In the genomic region with DNA sequence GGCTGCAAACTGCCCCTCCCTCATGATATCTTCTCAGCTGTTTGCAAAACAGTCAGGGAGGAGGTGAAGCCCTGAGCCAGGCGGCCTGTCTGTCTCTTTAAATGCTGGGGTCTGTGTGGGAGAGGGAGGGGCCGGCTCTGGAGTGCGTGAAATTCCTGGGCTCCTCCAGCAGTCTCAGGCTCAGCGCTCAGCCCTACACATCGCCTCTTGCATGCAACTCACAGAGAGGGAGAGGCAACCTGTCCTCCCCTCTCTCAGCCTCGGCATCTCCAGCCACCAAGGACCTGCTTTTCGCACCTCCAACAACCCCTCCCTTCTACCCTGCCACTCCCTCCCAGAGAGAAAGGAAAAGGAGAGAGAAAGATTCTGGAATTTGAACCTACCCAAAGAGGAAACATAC, we compare ENCODE assay signal across 10 cellular contexts. TPM values are rescaled to one million over a fixed set of nuclear protein-coding genes. Genes with fewer than 3 reads are reported as not detected.
DNase-seq lines count a peak whose midpoint lies in the region; ATAC-seq and TF ChIP-seq lines count a peak whose summit lies in the region.
"Had no signal": no experiment of that assay in that cellular context is flagged by ENCODE, and none has a peak within 500 bp of the region (broad histone marks: within the 10 kb centered on the region; RNA-seq: fewer than 3 reads in every experiment).

A gene (plus strand): TSS at position 171 of the 400 bp plus-strand sequence. CDS start 72,721 bp downstream, outside the sequence.

- H3K14ac ChIP-seq in H9 (ENCODE audit: insufficient read depth, low read length): no peak within 1 kb of the TSS; the same call in 1 of the 2 replicates

- peaks cover 3% of the 10 kb centered on the region for H3K23me2 ChIP-seq in H9 (ENCODE audit: insufficient read length, low read depth, low read length, poor library complexity, severe bottlenecking)

- no peaks in the 10 kb centered on the region for H3K27me3 ChIP-seq in H9 (ENCODE audit: insufficient read depth, low read length)

- H3K9me3 ChIP-seq in H9 (ENCODE audit: control insufficient read depth, low read depth, low read length): no peaks in the 10 kb centered on the region

- H3K27ac Mint-ChIP-seq in H9: peak within 1 kb of the TSS in 1 of 3 experiments; percentile 69; a peak in 4 of 7 replicates
- no peak within 1 kb of the TSS for H3K27ac Mint-ChIP-seq in activated naive CD8-positive, alpha-beta T cell treated with anti-CD3 and anti-CD28 coated beads, Interleukin-2, amount 50 U/mL, for 24 hours
- H3K27ac Mint-ChIP-seq: activated T-helper 1 cell treated with anti-CD3 and anti-CD28 coated beads, Interleukin-12 subunit alpha, Interleukin-12 subunit beta, Interleukin-2, Interleukin-4 antibody, amounts not matched to agents 30 ng/mL and 10 ng/mL and 1 ng/mL, durations not matched to agents 14 hours and 24 hours and 36 hours had no signal

- H2BK120ac ChIP-seq in H9 (ENCODE audit: low read depth, low read length, poor library complexity, severe bottlenecking): no peak within 1 kb of the TSS

- no peak within 1 kb of the TSS for H2BK20ac ChIP-seq in H9 (ENCODE audit: low read depth, low read length, poor library complexity, severe bottlenecking)

- no peak within 1 kb of the TSS for H3K23ac ChIP-seq in H9 (ENCODE audit: insufficient read length, low read depth, low read length)

- no peaks in the 10 kb centered on the region for H3K36me3 Mint-ChIP-seq in H9 (ENCODE audit: insufficient read depth in 1 of 3, low read depth in 3 of 3)
- no peaks in the 10 kb centered on the region for H3K36me3 Mint-ChIP-seq in activated naive CD8-positive, alpha-beta T cell treated with anti-CD3 and anti-CD28 coated beads, Interleukin-2, amount 50 U/mL, for 24 hours (ENCODE audit: low read depth)

- H4K5ac ChIP-seq in H9 (ENCODE audit: insufficient read length, low read depth, low read length): no peak within 1 kb of the TSS

- H3K4me1 ChIP-seq in H9 (ENCODE audit: insufficient read depth, low read length): peaks cover 3% of the 10 kb centered on the region; the same call in 1 of the 2 replicates

- no peak within 1 kb of the TSS for H4K91ac ChIP-seq in H9 (ENCODE audit: insufficient read length, low read depth, low read length)

- H3K18ac ChIP-seq in H9 (ENCODE audit: insufficient read length, low read depth, low read length): no peak within 1 kb of the TSS

- no peak for ATAC-seq in GM19397 (IDR thresholded peaks at IDR 0.05; ENCODE audit: unreplicated experiment)
- ATAC-seq in activated naive CD8-positive, alpha-beta T cell treated with anti-CD3 and anti-CD28 coated beads, Interleukin-2, amount 50 U/mL, for 24 hours: no peak

- H3T11ph ChIP-seq in H9 (ENCODE audit: low read length): no peak within 1 kb of the TSS

- TF ChIP-seq CTCF in H9 (conservative IDR thresholded peaks at IDR 0.05): no peak

- peak within 1 kb of the TSS; percentile 30 for H3K4me3 ChIP-seq in iPS-11a (ENCODE audit: low read depth, low read length)

- no peak within 1 kb of the TSS for H3K9ac ChIP-seq in H9 (ENCODE audit: extremely low read depth, insufficient read length, low read length)

- H3K4me1 Mint-ChIP-seq in H9: peaks cover 14 to 23% of the 10 kb centered on the region in 2 experiments
- no peaks in the 10 kb centered on the region for H3K4me1 Mint-ChIP-seq in activated naive CD8-positive, alpha-beta T cell treated with anti-CD3 and anti-CD28 coated beads, Interleukin-2, amount 50 U/mL, for 24 hours

- H4K8ac ChIP-seq in H9 (replicated peaks; ENCODE audit: insufficient read length, low read depth, low read length): no peak within 1 kb of the TSS

- H3K9me3 Mint-ChIP-seq in H9: no peaks in the 10 kb centered on the region
- H3K9me3 Mint-ChIP-seq in activated naive CD8-positive, alpha-beta T cell treated with anti-CD3 and anti-CD28 coated beads, Interleukin-2, amount 50 U/mL, for 24 hours: no peaks in the 10 kb centered on the region
- H3K9me3 Mint-ChIP-seq: activated T-helper 1 cell treated with anti-CD3 and anti-CD28 coated beads, Interleukin-12 subunit alpha, Interleukin-12 subunit beta, Interleukin-2, Interleukin-4 antibody, amounts not matched to agents 30 ng/mL and 10 ng/mL and 1 ng/mL, durations not matched to agents 14 hours and 24 hours and 36 hours had no signal

- H4K20me1 ChIP-seq in H9 (ENCODE audit: control insufficient read depth, insufficient read depth, insufficient read length): no peaks in the 10 kb centered on the region

- intact Hi-C loops in posterior vena cava (cut with DNase I): no loop called here

- H2BK15ac ChIP-seq in H9 (ENCODE audit: low read depth, low read length): no peak within 1 kb of the TSS

- DNase-seq in H9: peak; percentile 87
- DNase-seq in SK-N-DZ (ENCODE audit: low spot score): peak; percentile 9
- DNase-seq in posterior vena cava (ENCODE audit: low spot score): no peak
- no peak for DNase-seq in NCI-H128 (lab: John Stamatoyannopoulos, UW; ENCODE audit: unreplicated experiment)
- no peak for DNase-seq in activated naive CD8-positive, alpha-beta T cell treated with anti-CD3 and anti-CD28 coated beads, Interleukin-2, amount 50 U/mL, for 24 hours
- no peak for DNase-seq in NCI-H774 (lab: John Stamatoyannopoulos, UW)

- H2AK5ac ChIP-seq in H9 (ENCODE audit: insufficient read length, low read length): no peak within 1 kb of the TSS

- no peak within 1 kb of the TSS for H3K4ac ChIP-seq in H9 (ENCODE audit: low read depth, low read length)

- no peak within 1 kb of the TSS for H3K27ac ChIP-seq in H9 (ENCODE audit: insufficient read length, low read depth, low read length)
- H3K27ac ChIP-seq: epithelial cell of prostate had no signal

- WGBS in H9 (ENCODE audit: extremely low coverage, insufficient read length, low lambda C conversion rate): no CpG with 5 or more reads among the region's 7 CpGs

- H3K4me3 Mint-ChIP-seq in H9: peak within 1 kb of the TSS; percentile 59 to 84
- H3K4me3 Mint-ChIP-seq in activated naive CD8-positive, alpha-beta T cell treated with anti-CD3 and anti-CD28 coated beads, Interleukin-2, amount 50 U/mL, for 24 hours: no peak within 1 kb of the TSS
- H3K4me3 Mint-ChIP-seq: activated T-helper 1 cell treated with anti-CD3 and anti-CD28 coated beads, Interleukin-12 subunit alpha, Interleukin-12 subunit beta, Interleukin-2, Interleukin-4 antibody, amounts not matched to agents 30 ng/mL and 10 ng/mL and 1 ng/mL, durations not matched to agents 14 hours and 24 hours and 36 hours had no signal

- H3K27me3 Mint-ChIP-seq in H9 (ENCODE audit: low read depth): peaks cover 8% of the 10 kb centered on the region
- H3K27me3 Mint-ChIP-seq in activated naive CD8-positive, alpha-beta T cell treated with anti-CD3 and anti-CD28 coated beads, Interleukin-2, amount 50 U/mL, for 24 hours: peaks cover 24% of the 10 kb centered on the region

- peak within 1 kb of the TSS; percentile 76 for H2AFZ ChIP-seq in H9 (ENCODE audit: low read length)

- H3K79me1 ChIP-seq in H9 (ENCODE audit: insufficient read depth, low read depth, low read length, poor library complexity, severe bottlenecking): no peaks in the 10 kb centered on the region

- H2BK12ac ChIP-seq in H9 (ENCODE audit: insufficient read length, low read depth, low read length): no peak within 1 kb of the TSS

- no peak within 1 kb of the TSS for H2BK5ac ChIP-seq in H9 (ENCODE audit: insufficient read length, low read length)

- peak within 1 kb of the TSS; percentile 59 for H3K4me2 ChIP-seq in H9 (ENCODE audit: insufficient read depth, insufficient read length, low read length)

- H3K56ac ChIP-seq in H9 (ENCODE audit: insufficient read length, low read depth, low read length): no peak within 1 kb of the TSS

- H3K79me2 ChIP-seq in H9 (ENCODE audit: insufficient read depth, low read length): no peaks in the 10 kb centered on the region

RNA-seq across cellular contexts. Expression of the gene that starts here (rescaled TPM):
- 1.5 and 1.8 TPM in 2 replicates for total RNA-seq in H9 (2021)
- 0.01 TPM in 1 of 2 replicates, not detected in the other for polyA plus RNA-seq in SK-N-DZ (2014; cell fraction: cytosol; rRNA removed)
- 0.13 TPM in 1 of 2 replicates, not detected in the other for polyA plus RNA-seq in SK-N-DZ (2014; cell fraction: nucleus; rRNA removed)
- total RNA-seq in posterior vena cava: 10 to 100 TPM; 11.8 to 14.3 TPM
- total RNA-seq: activated T-helper 1 cell treated with anti-CD3 and anti-CD28 coated beads, Interleukin-12 subunit alpha, Interleukin-12 subunit beta, Interleukin-2, Interleukin-4 antibody, amounts not matched to agents 30 ng/mL and 10 ng/mL and 1 ng/mL, durations not matched to agents 14 hours and 24 hours and 36 hours had no signal

Comparison
In these comparisons a context has a peak if more than half of its experiments do, and no peak if none do; other contexts are left out.
1. DNase-seq: peak in H9 (single experiment) and SK-N-DZ (single experiment); none in posterior vena cava (single experiment), NCI-H128 (single experiment), activated naive CD8-positive, alpha-beta T cell treated with anti-CD3 and anti-CD28 coated beads, Interleukin-2, amount 50 U/mL, for 24 hours (single experiment) and NCI-H774 (single experiment).